In genomic region chr7:25598765-25599164, GRCh38 we compare ENCODE assay signal across 28 cellular contexts.
"Had no signal": no experiment of that assay in that cellular context is flagged by ENCODE, and none has a peak within 500 bp of the region (broad histone marks: within the 10 kb centered on the region; RNA-seq: fewer than 3 reads in every experiment).

No MANE protein-coding gene starts in this region.

- H3K9ac ChIP-seq: SK-N-SH had no signal

- H3K4me2 ChIP-seq: SK-N-SH had no signal

- H3K9me3 Mint-ChIP-seq: activated naive CD8-positive, alpha-beta T cell treated with anti-CD3 and anti-CD28 coated beads, Interleukin-2, amount 50 U/mL, for 24 hours; activated T-cell treated with anti-CD3 and anti-CD28 coated beads, Interleukin-2, amount 50 U/mL, for 4 hours had no signal

- H3K9me3 ChIP-seq: MG63, Peyer's patch, SK-N-SH had no signal

- H3K4me1 ChIP-seq: SJCRH30 had no signal

- ATAC-seq: activated CD8-positive, alpha-beta memory T cell treated with anti-CD3 and anti-CD28 coated beads, Interleukin-2, amount 10 ng/mL, durations not matched to agents 7 days and 5 days; activated T-cell treated with anti-CD3 and anti-CD28 coated beads, Interleukin-2, amount 50 U/mL, for 4 hours had no signal

- DNase-seq: activated CD4-positive, alpha-beta T cell treated with anti-CD3 and anti-CD28 coated beads for 4 hours; activated CD4-positive, alpha-beta T cell treated with anti-CD3 and anti-CD28 coated beads, Interleukin-2, amount 50 U/mL, for 48 hours; activated CD8-positive, alpha-beta memory T cell treated with anti-CD3 and anti-CD28 coated beads, Interleukin-2, amount 10 ng/mL, durations not matched to agents 7 days and 5 days; activated effector memory CD4-positive, alpha-beta T cell treated with anti-CD3 and anti-CD28 coated beads, Interleukin-2, amount 50 U/mL, for 16 hours; activated naive CD4-positive, alpha-beta T cell treated with Interleukin-2 at 50 U/mL for 16 hours; activated naive CD8-positive, alpha-beta T cell treated with anti-CD3 and anti-CD28 coated beads, Interleukin-2, amount 50 U/mL, for 24 hours; activated T-cell treated with anti-CD3 and anti-CD28 coated beads, Interleukin-2, amount 50 U/mL, for 4 hours; amygdala; brain microvascular endothelial cell; cerebellar nuclear complex; MG63; NCI-H1092 treated with DMSO at 0.1 percent for 48 hours; NCI-H1417 treated with DMSO at 0.1 percent for 48 hours; NCI-H1694; NCI-H2029; NCI-H2107; NCI-H2171 treated with DMSO at 0.1 percent for 48 hours; NCI-H226; NCI-H510A; Peyer's patch; Right ventricle myocardium superior; SJCRH30; SK-N-SH; T-helper 1 cell; WERI-Rb-1 had no signal

- H3K27me3 ChIP-seq: brain microvascular endothelial cell, cardiac muscle cell, MG63, Peyer's patch, SJCRH30 had no signal

- H3K4me3 ChIP-seq: cardiac muscle cell, MG63, Peyer's patch, SJCRH30 had no signal

- H3K36me3 ChIP-seq: brain microvascular endothelial cell, cardiac muscle cell, MG63, Peyer's patch, SJCRH30, WERI-Rb-1 had no signal

- H3K27me3 Mint-ChIP-seq: activated naive CD8-positive, alpha-beta T cell treated with anti-CD3 and anti-CD28 coated beads, Interleukin-2, amount 50 U/mL, for 24 hours had no signal

- H3K27ac ChIP-seq: brain microvascular endothelial cell, cardiac muscle cell, Peyer's patch, RWPE1, SJCRH30, WERI-Rb-1 had no signal

- H3K4me3 Mint-ChIP-seq: activated CD8-positive, alpha-beta memory T cell treated with anti-CD3 and anti-CD28 coated beads, Interleukin-2, amount 10 ng/mL, durations not matched to agents 7 days and 5 days; activated naive CD8-positive, alpha-beta T cell treated with anti-CD3 and anti-CD28 coated beads, Interleukin-2, amount 50 U/mL, for 24 hours; activated T-cell treated with anti-CD3 and anti-CD28 coated beads, Interleukin-2, amount 50 U/mL, for 4 hours had no signal

- H3K27ac Mint-ChIP-seq: activated CD8-positive, alpha-beta memory T cell treated with anti-CD3 and anti-CD28 coated beads, Interleukin-2, amount 10 ng/mL, durations not matched to agents 7 days and 5 days; activated naive CD4-positive, alpha-beta T cell treated with anti-CD3 and anti-CD28 coated beads, Interleukin-2, amount 50 U/mL, for 72 hours; activated naive CD8-positive, alpha-beta T cell treated with anti-CD3 and anti-CD28 coated beads, Interleukin-2, amount 50 U/mL, for 24 hours had no signal
